ENCODE assay signal across 1 cellular context in the genomic region with DNA sequence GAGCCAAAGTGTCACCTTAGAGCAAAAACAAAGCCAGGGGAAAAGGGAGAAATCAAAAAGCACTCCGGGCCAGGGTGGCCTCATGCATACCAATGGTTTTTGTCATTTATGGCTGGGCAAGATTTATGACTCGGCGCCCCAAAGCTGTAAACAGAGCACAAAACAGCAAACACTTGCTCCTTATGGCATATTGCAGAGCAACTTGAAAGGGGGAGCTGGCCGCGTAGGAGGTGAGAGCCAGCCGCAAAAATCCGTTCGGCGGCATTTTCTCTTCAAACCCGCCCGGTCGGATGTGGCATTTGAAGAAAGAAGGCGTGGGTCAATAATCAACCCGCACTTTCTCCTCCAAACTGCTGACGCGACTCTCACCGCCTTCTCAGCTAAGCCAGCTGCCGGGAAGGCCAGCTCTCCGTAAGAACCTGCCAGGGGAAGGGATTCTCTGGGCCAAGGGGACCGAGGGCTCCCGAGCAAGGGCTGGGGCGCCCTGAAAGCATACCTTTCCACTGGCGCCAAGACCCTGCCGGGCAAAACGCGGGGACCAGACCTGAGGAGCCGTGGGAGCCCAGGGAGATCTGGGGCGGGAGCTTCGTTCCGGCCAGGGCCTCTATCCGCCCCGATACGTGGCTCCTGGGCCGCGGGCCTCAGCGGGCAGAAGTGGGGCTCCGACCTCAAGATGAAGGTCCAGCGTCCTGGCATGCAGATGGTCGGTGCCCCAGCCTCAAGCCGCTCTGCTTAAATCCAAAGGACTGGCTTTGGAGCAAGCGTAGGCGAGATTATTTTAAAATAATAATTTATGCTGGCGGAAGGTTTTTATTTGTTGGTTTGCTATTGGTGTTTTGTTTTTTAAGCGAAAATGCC.
TF ChIP-seq lines count a peak whose summit lies in the region.

No MANE protein-coding gene starts in this region.

TF ChIP-seq in HCT116, 20 proteins besides CTCF, POLR2A, EP300 and RAD21 (continued from another document):
- TF ChIP-seq, protein P1, sequence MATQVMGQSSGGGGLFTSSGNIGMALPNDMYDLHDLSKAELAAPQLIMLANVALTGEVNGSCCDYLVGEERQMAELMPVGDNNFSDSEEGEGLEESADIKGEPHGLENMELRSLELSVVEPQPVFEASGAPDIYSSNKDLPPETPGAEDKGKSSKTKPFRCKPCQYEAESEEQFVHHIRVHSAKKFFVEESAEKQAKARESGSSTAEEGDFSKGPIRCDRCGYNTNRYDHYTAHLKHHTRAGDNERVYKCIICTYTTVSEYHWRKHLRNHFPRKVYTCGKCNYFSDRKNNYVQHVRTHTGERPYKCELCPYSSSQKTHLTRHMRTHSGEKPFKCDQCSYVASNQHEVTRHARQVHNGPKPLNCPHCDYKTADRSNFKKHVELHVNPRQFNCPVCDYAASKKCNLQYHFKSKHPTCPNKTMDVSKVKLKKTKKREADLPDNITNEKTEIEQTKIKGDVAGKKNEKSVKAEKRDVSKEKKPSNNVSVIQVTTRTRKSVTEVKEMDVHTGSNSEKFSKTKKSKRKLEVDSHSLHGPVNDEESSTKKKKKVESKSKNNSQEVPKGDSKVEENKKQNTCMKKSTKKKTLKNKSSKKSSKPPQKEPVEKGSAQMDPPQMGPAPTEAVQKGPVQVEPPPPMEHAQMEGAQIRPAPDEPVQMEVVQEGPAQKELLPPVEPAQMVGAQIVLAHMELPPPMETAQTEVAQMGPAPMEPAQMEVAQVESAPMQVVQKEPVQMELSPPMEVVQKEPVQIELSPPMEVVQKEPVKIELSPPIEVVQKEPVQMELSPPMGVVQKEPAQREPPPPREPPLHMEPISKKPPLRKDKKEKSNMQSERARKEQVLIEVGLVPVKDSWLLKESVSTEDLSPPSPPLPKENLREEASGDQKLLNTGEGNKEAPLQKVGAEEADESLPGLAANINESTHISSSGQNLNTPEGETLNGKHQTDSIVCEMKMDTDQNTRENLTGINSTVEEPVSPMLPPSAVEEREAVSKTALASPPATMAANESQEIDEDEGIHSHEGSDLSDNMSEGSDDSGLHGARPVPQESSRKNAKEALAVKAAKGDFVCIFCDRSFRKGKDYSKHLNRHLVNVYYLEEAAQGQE (IDR thresholded peaks at IDR 0.05; ENCODE audit: low read depth) = no peak
- TF ChIP-seq EGR1 (IDR thresholded peaks at IDR 0.05; ENCODE audit: low read depth) (peak; percentile 96), SIN3A (IDR thresholded peaks at IDR 0.05; ENCODE audit: low read depth) (peak; percentile 98), EZH2 (IDR thresholded peaks at IDR 0.05) (no peak)
